In the genomic region with DNA sequence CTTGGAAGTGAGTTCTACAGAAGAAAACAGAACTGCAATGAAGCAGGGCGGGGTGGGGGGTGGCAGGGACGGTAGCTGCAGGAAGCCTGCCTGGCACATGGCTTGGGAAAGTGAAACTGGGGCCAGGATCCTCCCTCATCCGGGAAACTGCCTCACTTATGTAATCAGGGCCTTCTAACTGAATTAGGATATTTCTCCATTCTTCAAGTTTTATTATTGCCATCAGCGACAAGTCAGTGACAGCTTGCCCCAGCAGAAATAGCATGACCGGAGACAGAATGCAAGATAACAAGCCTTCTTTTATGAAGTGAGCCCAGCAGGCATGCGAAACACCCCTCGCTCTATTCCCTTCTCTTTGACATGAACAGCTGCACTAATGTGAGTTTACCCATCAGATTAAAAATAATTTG, we compare ENCODE assay signal across 9 cellular contexts.
DNase-seq lines count a peak whose midpoint lies in the region; ATAC-seq and TF ChIP-seq lines count a peak whose summit lies in the region.
"Had no signal": no experiment of that assay in that cellular context is flagged by ENCODE, and none has a peak within 500 bp of the region (broad histone marks: within the 10 kb centered on the region; RNA-seq: fewer than 3 reads in every experiment).

No MANE protein-coding gene starts in this region.

- no peaks in the 10 kb centered on the region for H3K9me3 Mint-ChIP-seq in CD4-positive, alpha-beta T cell

- H3K27ac ChIP-seq in CD4-positive, alpha-beta T cell (ENCODE audit: low read depth, low read length) = no peak overlapping the region

- no peak for TF ChIP-seq CTCF in GM13977 (IDR thresholded peaks at IDR 0.05; ENCODE audit: extremely low read depth, insufficient read depth, missing control alignments)
- no peak for TF ChIP-seq CTCF in CD4-positive, alpha-beta T cell (IDR thresholded peaks at IDR 0.05)

- H3K27me3 Mint-ChIP-seq in CD4-positive, alpha-beta T cell = no peaks in the 10 kb centered on the region

- H3K4me3 Mint-ChIP-seq in CD4-positive, alpha-beta T cell = no peak overlapping the region

- H3K9me3 ChIP-seq in CD4-positive, alpha-beta T cell (ENCODE audit: control insufficient read depth, low read length) = no peaks in the 10 kb centered on the region

- intact Hi-C loops in CD4-positive, alpha-beta T cell (cut with DNase I, micrococcal nuclease) = no loop called here

- H3K4me1 Mint-ChIP-seq in CD4-positive, alpha-beta T cell (ENCODE audit: low read depth) = peaks cover 9% of the 10 kb centered on the region

- CTCF ChIA-PET in CD4-positive, alpha-beta T cell (lab: Charles Lee) = interaction anchor here (1.6 kb wide), 1 partner anchor 264 kb away, joined by 3 read pairs; no protein-coding TSS in a partner anchor

- H3K27me3 ChIP-seq in CD4-positive, alpha-beta T cell (ENCODE audit: control insufficient read depth, insufficient read depth, low read length) = no peaks in the 10 kb centered on the region

- no peak overlapping the region for H3K27ac Mint-ChIP-seq in CD4-positive, alpha-beta T cell

- ATAC-seq in GM18858 (IDR thresholded peaks at IDR 0.05; ENCODE audit: unreplicated experiment) = no peak
- ATAC-seq in CD4-positive, alpha-beta T cell (ENCODE audit: poor library complexity) = no peak

- in situ Hi-C loops in GM13977 (cut with MboI; ENCODE audit: low pct_unique_long_range_greater_than_20kb, low sequenced_read_pairs, unreplicated experiment) = no loop called here

- H3K36me3 Mint-ChIP-seq in CD4-positive, alpha-beta T cell (ENCODE audit: low read depth) = no peaks in the 10 kb centered on the region

- POLR2A ChIA-PET in CD4-positive, alpha-beta T cell (lab: Charles Lee) = interaction anchor here (0.5 kb wide), 1 partner anchor 93 kb away, joined by 3 read pairs; no protein-coding TSS in a partner anchor

- DNase-seq in DMS 273 (lab: John Stamatoyannopoulos, UW; ENCODE audit: unreplicated experiment) = peak; percentile 74
- DNase-seq in OCI-M1 (lab: John Stamatoyannopoulos, UW) = peak; percentile 21
- DNase-seq in foreskin melanocyte = peak; percentile 77
- peak; percentile 9 for DNase-seq in occipital lobe (lab: John Stamatoyannopoulos, UW)
- DNase-seq in GM13977 (ENCODE audit: low spot score) = no peak
- DNase-seq in CD4-positive, alpha-beta T cell = no peak
- DNase-seq in GOT3 (lab: John Stamatoyannopoulos, UW) = no peak
- DNase-seq: stimulated activated CD4-positive, alpha-beta T cell treated with anti-CD3 and anti-CD28 coated beads, Interleukin-15, amount 100 ng/mL, for 24 hours had no signal

Comparison
In these comparisons a context has a peak if more than half of its experiments do, and no peak if none do; other contexts are left out.
1. DNase-seq: peak in DMS 273 (single experiment), OCI-M1 (single experiment), foreskin melanocyte (single experiment) and occipital lobe (single experiment); none in GM13977 (single experiment), CD4-positive, alpha-beta T cell (0 of 10) and GOT3 (single experiment).